In genomic region chr4:109111031-109111430, GRCh38 we compare ENCODE assay signal across 20 cellular contexts.
DNase-seq lines count a peak whose midpoint lies in the region; ATAC-seq, FAIRE-seq and TF ChIP-seq lines count a peak whose summit lies in the region.
"Had no signal": no experiment of that assay in that cellular context is flagged by ENCODE, and none has a peak within 500 bp of the region (broad histone marks: within the 10 kb centered on the region; RNA-seq: fewer than 3 reads in every experiment).

No MANE protein-coding gene starts in this region.

- H3K36me3 ChIP-seq in K562 (ENCODE audit: control insufficient read depth, insufficient read depth, low read length) = no peaks in the 10 kb centered on the region

- TF ChIP-seq EP300 in K562 (IDR thresholded peaks at IDR 0.05; ENCODE audit: low read length) = no peak

- peak overlapping the region; percentile 51 for H2AFZ ChIP-seq in K562 (ENCODE audit: low read depth, low read length)
- H2AFZ ChIP-seq: GM23248 had no signal

- FAIRE-seq in K562 (lab: Jason Lieb, UNC) = no peak
- FAIRE-seq: GM12891, GM18507, H1 had no signal

- no peaks in the 10 kb centered on the region for H3K79me2 ChIP-seq in K562 (ENCODE audit: control insufficient read depth, insufficient read depth, low read length)

- in situ Hi-C loops in K562 (cut with MboI) = no loop called here

- intact Hi-C loops in K562 (cut with micrococcal nuclease) = no loop called here

- H3K4me3 ChIP-seq in K562 (no peak overlapping the region), foreskin fibroblast (ENCODE audit: low read depth in 1 of 2, low read length in 2 of 2) (no peak overlapping the region)
- H3K4me3 ChIP-seq: GM23248 had no signal

- TF ChIP-seq RAD21 in K562 (CRISPR knock-in tag; conservative IDR thresholded peaks at IDR 0.05 in 1 of 2, IDR thresholded peaks at IDR 0.05 in 1 of 2) = no peak

- no peak overlapping the region for H3K9ac ChIP-seq in K562 (ENCODE audit: insufficient read depth in 1 of 2, low read depth in 2 of 2, low read length in 2 of 2)
- H3K9ac ChIP-seq: GM23248 had no signal

- TF ChIP-seq POLR2A in K562 (conservative IDR thresholded peaks at IDR 0.05) = no peak

- no peaks in the 10 kb centered on the region for H3K4me1 ChIP-seq in K562 (replicated peaks in 1 of 2; ENCODE audit: control insufficient read depth in 2 of 2, insufficient read depth in 2 of 2, low read length in 2 of 2)

- no peaks in the 10 kb centered on the region for H4K20me1 ChIP-seq in K562 (replicated peaks; ENCODE audit: control insufficient read depth, insufficient read depth, low read length)

- 34% methylated on average over 3 of the region's 3 CpGs for WGBS in K562 (ENCODE audit: insufficient coverage, low coverage, missing lambda C conversion rate)

- no TSS peak for BruUV-seq in K562 (replicated peaks; lab: Mats Ljungman, UMichigan)

- POLR2A ChIA-PET in K562 (lab: Yijun Ruan, JAX) = interaction anchor here (1.4 kb wide), 1 partner anchor 27 kb away, joined by 4 read pairs; no protein-coding TSS in a partner anchor

- H3K27me3 ChIP-seq in K562 (ENCODE audit: control insufficient read depth in 2 of 2, insufficient read depth in 2 of 2, low read length in 2 of 2) = no peaks in the 10 kb centered on the region

- no peaks in the 10 kb centered on the region for H3K9me1 ChIP-seq in K562 (ENCODE audit: control insufficient read depth, insufficient read depth, low read length)

- no peaks in the 10 kb centered on the region for H3K9me3 ChIP-seq in K562 (replicated peaks; ENCODE audit: control insufficient read depth, insufficient read depth, low read depth, low read length)

- ATAC-seq in K562 (no peak), GM19395 (IDR thresholded peaks at IDR 0.05; ENCODE audit: unreplicated experiment) (no peak)

- DNase-seq in K562 (ENCODE audit: extremely low read depth in 1 of 4, low spot score in 3 of 4) = no peak
- peak; percentile 5 to 36 for DNase-seq in foreskin fibroblast
- peak; percentile 27 for DNase-seq in myocyte (ENCODE audit: low read depth)
- DNase-seq in DMS153 (lab: John Stamatoyannopoulos, UW) = no peak
- DNase-seq in GM10266 (ENCODE audit: extremely low spot score) = no peak
- no peak for DNase-seq in NCI-H510A (lab: John Stamatoyannopoulos, UW)
- DNase-seq: C1 segment of cervical spinal cord; Calu3; CD4-positive, alpha-beta memory T cell; COR-L47; DND-41; EL; GDM1; GM23248; H7; HCEC 1CT had no signal

- no peak overlapping the region for H3K27ac ChIP-seq in K562 (ENCODE audit: extremely low read depth, low read depth, low read length)
- H3K27ac ChIP-seq: GM23248 had no signal

- TF ChIP-seq CTCF in K562 (IDR thresholded peaks at IDR 0.05 in 2 of 3, conservative IDR thresholded peaks at IDR 0.05 in 1 of 3; ENCODE audit: insufficient read depth in 2 of 3, low read depth in 1 of 3, low read length in 3 of 3) (no peak), foreskin fibroblast (IDR thresholded peaks at IDR 0.05; ENCODE audit: low read depth, low read length) (no peak), GM10266 (IDR thresholded peaks at IDR 0.05; ENCODE audit: control insufficient read depth, insufficient read depth, low read depth, missing control alignments) (no peak)

- no peak overlapping the region for H3K4me2 ChIP-seq in K562 (ENCODE audit: insufficient read depth, low read length)

- CTCF ChIA-PET in K562 (lab: Yijun Ruan, JAX; ENCODE audit: low intra/inter-chr PET ratio) = no interaction called here

TF ChIP-seq in K562, 482 proteins besides CTCF, POLR2A, EP300 and RAD21:
- TF ChIP-seq DEAF1 (CRISPR knock-in tag; IDR thresholded peaks at IDR 0.05) (no peak), MYC (IDR thresholded peaks at IDR 0.05; ENCODE audit: low read depth, low read length) (no peak), MYC (CRISPR knock-in tag; IDR thresholded peaks at IDR 0.05; ENCODE audit: borderline replicate concordance, low read depth) (no peak), RCOR1 (IDR thresholded peaks at IDR 0.05; ENCODE audit: borderline replicate concordance in 1 of 2, low read depth in 2 of 2, low read length in 2 of 2) (no peak), FOXA3 (CRISPR knock-in tag; conservative IDR thresholded peaks at IDR 0.05 in 1 of 2, IDR thresholded peaks at IDR 0.05 in 1 of 2) (no peak), PYGO2 (tag; IDR thresholded peaks at IDR 0.05) (no peak), PHF21A (IDR thresholded peaks at IDR 0.05; ENCODE audit: borderline replicate concordance, low read depth) (no peak), KDM2B (CRISPR knock-in tag; IDR thresholded peaks at IDR 0.05) (no peak), ZKSCAN3 (CRISPR knock-in tag; IDR thresholded peaks at IDR 0.05) (no peak), USF1 (CRISPR knock-in tag; IDR thresholded peaks at IDR 0.05) (no peak)

Comparison
In these comparisons a context has a peak if more than half of its experiments do, and no peak if none do; other contexts are left out.
1. DNase-seq: peak in foreskin fibroblast (2 of 2) and myocyte (single experiment); none in K562 (0 of 4), DMS153 (single experiment), GM10266 (single experiment) and NCI-H510A (single experiment).